ENCODE assay signal across 8 cellular contexts in genomic region chr5:150139334-150139733, GRCh38. TPM values are rescaled to one million over a fixed set of nuclear protein-coding genes. Genes with fewer than 3 reads are reported as not detected.
DNase-seq lines count a peak whose midpoint lies in the region; ATAC-seq and TF ChIP-seq lines count a peak whose summit lies in the region.
"Had no signal": no experiment of that assay in that cellular context is flagged by ENCODE, and none has a peak within 500 bp of the region (broad histone marks: within the 10 kb centered on the region; RNA-seq: fewer than 3 reads in every experiment).

No MANE protein-coding gene starts in this region.

- ATAC-seq in IMR-90 (ENCODE audit: low read depth) (no peak; the same call in 1 of the 2 replicates), GM18520 (IDR thresholded peaks at IDR 0.05; ENCODE audit: unreplicated experiment) (no peak)

- H3K9me3 Mint-ChIP-seq in dendritic cell treated with granulocyte-macrophage colony-stimulating factor and Interleukin-4, amounts not matched to agents 40 ng/mL and 50 ng/mL, for 4 days: no peaks in the 10 kb centered on the region
- H3K9me3 Mint-ChIP-seq in activated T-helper 2 cell treated with anti-CD3 and anti-CD28 coated beads, Interferon-gamma antibody, Interleukin-2, Interleukin-4, amounts not matched to agents 10 μg/mL and 5 μg/mL and 100 μg/mL, durations not matched to agents 14 hours and 24 hours and 36 hours: no peaks in the 10 kb centered on the region
- H3K9me3 Mint-ChIP-seq: activated CD4-positive, alpha-beta memory T cell treated with anti-CD3 and anti-CD28 coated beads, Interleukin-2, amount 10 ng/mL, durations not matched to agents 7 days and 5 days had no signal

- peak overlapping the region; percentile 100 for H4K8ac ChIP-seq in IMR-90 (ENCODE audit: low read depth in 2 of 2, low read length in 2 of 2)

- in situ Hi-C loops in IMR-90 (cut with MboI; ENCODE audit: low sequenced_read_pairs): no loop called here
- in situ Hi-C loops in transverse colon (cut with MboI; ENCODE audit: low pct_ligation_motif_present in 1 of 4, low pct_unique_long_range_greater_than_20kb in 1 of 4, low sequenced_read_pairs in 3 of 4): loop anchor here in 2 of 4 donors (25.0 kb wide), 1 partner anchor 298 kb away; the partner anchor contains the start of gene RPS14 (in 2 of the 2)

- TF ChIP-seq EP300 in transverse colon (IDR thresholded peaks at IDR 0.05; ENCODE audit: low read depth): no peak

- H3K9me3 ChIP-seq in IMR-90 (ENCODE audit: control insufficient read depth, insufficient read depth, low read length): no peaks in the 10 kb centered on the region
- no peaks in the 10 kb centered on the region for H3K9me3 ChIP-seq in mucosa of stomach (ENCODE audit: control insufficient read depth, low read length)
- H3K9me3 ChIP-seq in transverse colon: no peaks in the 10 kb centered on the region

- H2AK5ac ChIP-seq in IMR-90 (ENCODE audit: low read depth, low read length): peak overlapping the region; percentile 99

- dilution Hi-C loops in IMR-90 (cut with HindIII; ENCODE audit: low sequenced_read_pairs, unreplicated experiment): no loop called here

- TF ChIP-seq POLR2A in IMR-90 (IDR thresholded peaks at IDR 0.05; ENCODE audit: low read depth, low read length) (no peak; the same call in none of the 2 replicates), transverse colon (IDR thresholded peaks at IDR 0.05) (no peak)

- H3K4me1 ChIP-seq in IMR-90 (ENCODE audit: control insufficient read depth, insufficient read depth, low read length) (peaks cover 75% of the 10 kb centered on the region), mucosa of stomach (ENCODE audit: control insufficient read depth, insufficient read depth, low read length) (peaks cover 35% of the 10 kb centered on the region), transverse colon (peaks cover 34 to 72% (median 53%) of the 10 kb centered on the region in 4 donors)

- POLR2A ChIA-PET in IMR-90 (lab: Charles Lee; ENCODE audit: unreplicated experiment): interaction anchor here (0.6 kb wide), 2 partner anchors 16 to 558 kb away, joined by 3 to 7 read pairs; partner anchors contain the start of gene PDGFRB

- peak overlapping the region; percentile 59 for H2AFZ ChIP-seq in IMR-90 (replicated peaks; ENCODE audit: low read length, poor library complexity)

- H3K27ac Mint-ChIP-seq in dendritic cell treated with granulocyte-macrophage colony-stimulating factor and Interleukin-4, amounts not matched to agents 40 ng/mL and 50 ng/mL, for 4 days: peak overlapping the region; percentile 37
- H3K27ac Mint-ChIP-seq in activated T-helper 2 cell treated with anti-CD3 and anti-CD28 coated beads, Interferon-gamma antibody, Interleukin-2, Interleukin-4, amounts not matched to agents 10 μg/mL and 5 μg/mL and 100 μg/mL, durations not matched to agents 14 hours and 24 hours and 36 hours: no peak overlapping the region
- H3K27ac Mint-ChIP-seq: activated CD4-positive, alpha-beta memory T cell treated with anti-CD3 and anti-CD28 coated beads, Interleukin-2, amount 10 ng/mL, durations not matched to agents 7 days and 5 days had no signal

- peaks cover 3% of the 10 kb centered on the region; the same call in 1 of the 2 replicates for H4K20me1 ChIP-seq in IMR-90 (ENCODE audit: insufficient read depth, low read length)

- peaks cover 37 to 85% of the 10 kb centered on the region in 2 experiments for H3K79me1 ChIP-seq in IMR-90 (ENCODE audit: low read depth in 1 of 2, low read length in 2 of 2)

- no peaks in the 10 kb centered on the region for H3K27me3 ChIP-seq in IMR-90 (ENCODE audit: control insufficient read depth, insufficient read depth, low read length)
- H3K27me3 ChIP-seq in mucosa of stomach (ENCODE audit: control insufficient read depth, insufficient read depth, low read length): no peaks in the 10 kb centered on the region
- H3K27me3 ChIP-seq in transverse colon: no peaks in the 10 kb centered on the region

- DNase-seq in IMR-90: peak; percentile 92
- DNase-seq in transverse colon: no peak
- no peak for DNase-seq in activated T-helper 2 cell treated with anti-CD3 and anti-CD28 coated beads, Interferon-gamma antibody, Interleukin-2, Interleukin-4, amounts not matched to agents 10 μg/mL and 5 μg/mL and 100 μg/mL, durations not matched to agents 14 hours and 24 hours and 36 hours (ENCODE audit: low spot score)
- DNase-seq in iPS-NIHi7 (ENCODE audit: extremely low spot score): no peak
- DNase-seq: activated CD4-positive, alpha-beta memory T cell treated with anti-CD3 and anti-CD28 coated beads, Interleukin-2, amount 10 ng/mL, durations not matched to agents 7 days and 5 days had no signal

- peak overlapping the region; percentile 100 for H3K56ac ChIP-seq in IMR-90 (ENCODE audit: extremely low read depth, insufficient read depth, low read length)

- TF ChIP-seq RAD21 in IMR-90 (IDR thresholded peaks at IDR 0.05; ENCODE audit: low read length): no peak

- H3K9me1 ChIP-seq in IMR-90 (ENCODE audit: insufficient read depth, low read length): peaks cover 32% of the 10 kb centered on the region

- BruUV-seq in IMR-90 (replicated peaks; lab: Mats Ljungman, UMichigan): no TSS peak

- H2BK20ac ChIP-seq in IMR-90 (ENCODE audit: low read depth, low read length): peak overlapping the region; percentile 100

- peak overlapping the region; percentile 94 for H4K5ac ChIP-seq in IMR-90 (ENCODE audit: low read depth, low read length)

- peak overlapping the region; percentile 100 for H2BK120ac ChIP-seq in IMR-90 (ENCODE audit: low read depth, low read length)

- WGBS in IMR-90 (ENCODE audit: extremely low coverage in 2 of 2, insufficient read length in 1 of 2), 2 experiments: no CpG with 5 or more reads among the region's 6 CpGs
- 80% methylated on average over 6 of the region's 6 CpGs; no CpG with 5 or more reads in 1 of the 2 donors for WGBS in transverse colon (ENCODE audit: low coverage in 1 of 2), 2 donors

- no peak overlapping the region for H3K4me3 ChIP-seq in IMR-90 (ENCODE audit: insufficient read depth, low read depth, low read length)
- H3K4me3 ChIP-seq in mucosa of stomach (ENCODE audit: low read length): no peak overlapping the region
- H3K4me3 ChIP-seq in transverse colon: no peak overlapping the region

- H3K36me3 ChIP-seq in IMR-90 (ENCODE audit: control insufficient read depth, insufficient read depth, low read length): peaks cover 33% of the 10 kb centered on the region
- H3K36me3 ChIP-seq in mucosa of stomach (ENCODE audit: control insufficient read depth, insufficient read depth, low read length): no peaks in the 10 kb centered on the region
- H3K36me3 ChIP-seq in transverse colon: no peaks in the 10 kb centered on the region

- H3K27ac ChIP-seq in IMR-90 (ENCODE audit: insufficient read depth, low read length) (peak overlapping the region; percentile 98), transverse colon (peak overlapping the region; percentile 74 to 89 (median 81))

- H3K4ac ChIP-seq in IMR-90 (ENCODE audit: low read depth, low read length): peak overlapping the region; percentile 100

- H2AK9ac ChIP-seq in IMR-90 (replicated peaks; ENCODE audit: low read depth, low read length, poor library complexity): peak overlapping the region; percentile 92

- peak overlapping the region; percentile 98 for H3K14ac ChIP-seq in IMR-90 (replicated peaks; ENCODE audit: low read depth, low read length)

- no peak for TF ChIP-seq CTCF in IMR-90 (conservative IDR thresholded peaks at IDR 0.05; ENCODE audit: low read depth, low read length)
- TF ChIP-seq CTCF in transverse colon (IDR thresholded peaks at IDR 0.05): no peak

- H3K4me3 Mint-ChIP-seq in dendritic cell treated with granulocyte-macrophage colony-stimulating factor and Interleukin-4, amounts not matched to agents 40 ng/mL and 50 ng/mL, for 4 days: no peak overlapping the region
- H3K4me3 Mint-ChIP-seq in activated T-helper 2 cell treated with anti-CD3 and anti-CD28 coated beads, Interferon-gamma antibody, Interleukin-2, Interleukin-4, amounts not matched to agents 10 μg/mL and 5 μg/mL and 100 μg/mL, durations not matched to agents 14 hours and 24 hours and 36 hours (ENCODE audit: low read depth): no peak overlapping the region
- H3K4me3 Mint-ChIP-seq: activated CD4-positive, alpha-beta memory T cell treated with anti-CD3 and anti-CD28 coated beads, Interleukin-2, amount 10 ng/mL, durations not matched to agents 7 days and 5 days had no signal

- no peaks in the 10 kb centered on the region for H3K36me3 Mint-ChIP-seq in dendritic cell treated with granulocyte-macrophage colony-stimulating factor and Interleukin-4, amounts not matched to agents 40 ng/mL and 50 ng/mL, for 4 days (ENCODE audit: low read depth)
- no peaks in the 10 kb centered on the region for H3K36me3 Mint-ChIP-seq in activated T-helper 2 cell treated with anti-CD3 and anti-CD28 coated beads, Interferon-gamma antibody, Interleukin-2, Interleukin-4, amounts not matched to agents 10 μg/mL and 5 μg/mL and 100 μg/mL, durations not matched to agents 14 hours and 24 hours and 36 hours (ENCODE audit: low read depth)

- peak overlapping the region; percentile 93 for H3K18ac ChIP-seq in IMR-90 (ENCODE audit: low read depth, low read length)

- H4K91ac ChIP-seq in IMR-90 (ENCODE audit: insufficient read depth, low read depth, low read length): peak overlapping the region; percentile 100

- intact Hi-C loops in IMR-90 (cut with micrococcal nuclease): loop anchor here (2.0 kb wide), 1 partner anchor 15 kb away; the partner anchor contains the start of gene PDGFRB
- intact Hi-C loops in dendritic cell treated with granulocyte-macrophage colony-stimulating factor and Interleukin-4, amounts not matched to agents 40 ng/mL and 50 ng/mL, for 4 days (cut with micrococcal nuclease): loop anchor here (10.0 kb wide), 1 partner anchor 215 kb away; the partner anchor contains the start of gene TCOF1
- intact Hi-C loops in transverse colon (cut with DNase I; ENCODE audit: low total_unique reads): no loop called here
- intact Hi-C loops in activated T-helper 2 cell treated with anti-CD3 and anti-CD28 coated beads, Interferon-gamma antibody, Interleukin-2, Interleukin-4, amounts not matched to agents 10 μg/mL and 5 μg/mL and 100 μg/mL, durations not matched to agents 14 hours and 24 hours and 36 hours (cut with micrococcal nuclease): no loop called here

- CTCF ChIA-PET in IMR-90 (lab: Yijun Ruan, JAX): no interaction called here

- H2BK5ac ChIP-seq in IMR-90 (ENCODE audit: low read depth, low read length, poor library complexity, severe bottlenecking): peak overlapping the region; percentile 98

- H3K23ac ChIP-seq in IMR-90 (ENCODE audit: low read depth, low read length): peak overlapping the region; percentile 100

- peaks cover 44% of the 10 kb centered on the region for H3K4me1 Mint-ChIP-seq in dendritic cell treated with granulocyte-macrophage colony-stimulating factor and Interleukin-4, amounts not matched to agents 40 ng/mL and 50 ng/mL, for 4 days (ENCODE audit: low read depth)
- H3K4me1 Mint-ChIP-seq in activated T-helper 2 cell treated with anti-CD3 and anti-CD28 coated beads, Interferon-gamma antibody, Interleukin-2, Interleukin-4, amounts not matched to agents 10 μg/mL and 5 μg/mL and 100 μg/mL, durations not matched to agents 14 hours and 24 hours and 36 hours (ENCODE audit: low read depth): peaks cover 4% of the 10 kb centered on the region

- H3K9ac ChIP-seq in IMR-90 (ENCODE audit: low read depth, low read length) (peak overlapping the region; percentile 68), mucosa of stomach (ENCODE audit: low read length) (peak overlapping the region; percentile 5)

- peak overlapping the region; percentile 99 for H2BK15ac ChIP-seq in IMR-90 (ENCODE audit: low read depth, low read length)

- peak overlapping the region; percentile 48 for H3K4me2 ChIP-seq in IMR-90 (ENCODE audit: low read depth, low read length)

- peaks cover 20% of the 10 kb centered on the region for H3K27me3 Mint-ChIP-seq in dendritic cell treated with granulocyte-macrophage colony-stimulating factor and Interleukin-4, amounts not matched to agents 40 ng/mL and 50 ng/mL, for 4 days
- no peaks in the 10 kb centered on the region for H3K27me3 Mint-ChIP-seq in activated T-helper 2 cell treated with anti-CD3 and anti-CD28 coated beads, Interferon-gamma antibody, Interleukin-2, Interleukin-4, amounts not matched to agents 10 μg/mL and 5 μg/mL and 100 μg/mL, durations not matched to agents 14 hours and 24 hours and 36 hours (ENCODE audit: low read depth)

RNA-seq across cellular contexts. Expression of gene PDGFRB, which starts 16.3 kb away (rescaled TPM):
- total RNA-seq in IMR-90 (2012; rRNA removed) (81.9 and 108 TPM in 2 replicates), transverse colon (10 to 100 TPM; 20.2 to 56.3 (median 28.3) TPM)
- 122 and 124 TPM in 2 replicates for polyA plus RNA-seq in IMR-90 (2012; rRNA removed)
- 69.9 and 116 TPM in 2 replicates for polyA plus RNA-seq in IMR-90 (2012; cell fraction: cytosol; rRNA removed)
- polyA plus RNA-seq in IMR-90 (2012; cell fraction: nucleus; rRNA removed; ENCODE audit: low replicate concordance): 238 and 330 TPM in 2 replicates
- 0.46 and 1.3 TPM in 2 replicates for total RNA-seq in activated T-helper 2 cell treated with anti-CD3 and anti-CD28 coated beads, Interferon-gamma antibody, Interleukin-2, Interleukin-4, amounts not matched to agents 10 μg/mL and 5 μg/mL and 100 μg/mL, durations not matched to agents 14 hours and 24 hours and 36 hours

RNA-seq across cellular contexts. Expression of gene CDX1, which starts 27.2 kb away (rescaled TPM):
- total RNA-seq in IMR-90 (2012; rRNA removed): 0.18 TPM in 1 of 2 replicates, not detected in the other
- 0.22 and 0.24 TPM in 2 replicates for polyA plus RNA-seq in IMR-90 (2012; rRNA removed)
- polyA plus RNA-seq in IMR-90 (2012; cell fraction: cytosol; rRNA removed): 0.22 and 0.56 TPM in 2 replicates
- polyA plus RNA-seq in IMR-90 (2012; cell fraction: nucleus; rRNA removed; ENCODE audit: low replicate concordance): 0.28 and 0.41 TPM in 2 replicates
- total RNA-seq in transverse colon: 100 to 1,000 TPM; 249 to 540 (median 360) TPM
- not detected in 2 replicates for total RNA-seq in activated T-helper 2 cell treated with anti-CD3 and anti-CD28 coated beads, Interferon-gamma antibody, Interleukin-2, Interleukin-4, amounts not matched to agents 10 μg/mL and 5 μg/mL and 100 μg/mL, durations not matched to agents 14 hours and 24 hours and 36 hours
- total RNA-seq: activated CD4-positive, alpha-beta memory T cell treated with anti-CD3 and anti-CD28 coated beads, Interleukin-2, amount 10 ng/mL, durations not matched to agents 7 days and 5 days had no signal

RNA-seq across cellular contexts. Expression of gene SLC6A7, which starts 50.5 kb away (rescaled TPM):
- total RNA-seq in IMR-90 (2012; rRNA removed) (under 0.01 TPM in 1 of 2 replicates, not detected in the other), transverse colon (10 to 100 TPM; 19.5 to 67.7 (median 21.3) TPM)
- not detected in 2 replicates for polyA plus RNA-seq in IMR-90 (2012; rRNA removed)
- 0.01 TPM in 1 of 2 replicates, not detected in the other for polyA plus RNA-seq in IMR-90 (2012; cell fraction: cytosol; rRNA removed)
- polyA plus RNA-seq in IMR-90 (2012; cell fraction: nucleus; rRNA removed; ENCODE audit: low replicate concordance): 0.08 and 0.16 TPM in 2 replicates
- total RNA-seq in activated T-helper 2 cell treated with anti-CD3 and anti-CD28 coated beads, Interferon-gamma antibody, Interleukin-2, Interleukin-4, amounts not matched to agents 10 μg/mL and 5 μg/mL and 100 μg/mL, durations not matched to agents 14 hours and 24 hours and 36 hours: not detected in 2 replicates
- total RNA-seq: activated CD4-positive, alpha-beta memory T cell treated with anti-CD3 and anti-CD28 coated beads, Interleukin-2, amount 10 ng/mL, durations not matched to agents 7 days and 5 days had no signal

RNA-seq across cellular contexts. Expression of gene CSF1R, which starts 53.0 kb away (rescaled TPM):
- total RNA-seq in IMR-90 (2012; rRNA removed): under 0.01 and 0.36 TPM in 2 replicates
- 0.07 and 0.14 TPM in 2 replicates for polyA plus RNA-seq in IMR-90 (2012; rRNA removed)
- 0.03 and 0.08 TPM in 2 replicates for polyA plus RNA-seq in IMR-90 (2012; cell fraction: cytosol; rRNA removed)
- polyA plus RNA-seq in IMR-90 (2012; cell fraction: nucleus; rRNA removed; ENCODE audit: low replicate concordance): 0.33 and 0.72 TPM in 2 replicates
- 10 to 100 TPM in 3 of 4 donors, under 1 TPM in 1; 0.60 to 38.9 (median 14.7) TPM for total RNA-seq in transverse colon
- total RNA-seq in activated T-helper 2 cell treated with anti-CD3 and anti-CD28 coated beads, Interferon-gamma antibody, Interleukin-2, Interleukin-4, amounts not matched to agents 10 μg/mL and 5 μg/mL and 100 μg/mL, durations not matched to agents 14 hours and 24 hours and 36 hours: 0.18 and 0.27 TPM in 2 replicates

Comparison
In these comparisons a context has a peak if more than half of its experiments do, and no peak if none do; other contexts are left out.
1. RNA of gene CDX1, which starts 27.2 kb away (total RNA-seq): 249 to 540 TPM in transverse colon; 0.18 TPM in IMR-90 and not detected in activated T-helper 2 cell treated with anti-CD3 and anti-CD28 coated beads, Interferon-gamma antibody, Interleukin-2, Interleukin-4, amounts not matched to agents 10 μg/mL and 5 μg/mL and 100 μg/mL, durations not matched to agents 14 hours and 24 hours and 36 hours; every median in the first group is over 100 times any median in the second.
2. RNA of gene SLC6A7, which starts 50.5 kb away (total RNA-seq): 19.5 to 67.7 TPM in transverse colon; not detected in activated T-helper 2 cell treated with anti-CD3 and anti-CD28 coated beads, Interferon-gamma antibody, Interleukin-2, Interleukin-4, amounts not matched to agents 10 μg/mL and 5 μg/mL and 100 μg/mL, durations not matched to agents 14 hours and 24 hours and 36 hours and under 0.01 TPM in IMR-90; every median in the first group is over 10 times any median in the second.
3. intact Hi-C loops: an anchor here in IMR-90 (2.0 kb wide) and dendritic cell treated with granulocyte-macrophage colony-stimulating factor and Interleukin-4, amounts not matched to agents 40 ng/mL and 50 ng/mL, for 4 days (10.0 kb wide); none called in transverse colon and activated T-helper 2 cell treated with anti-CD3 and anti-CD28 coated beads, Interferon-gamma antibody, Interleukin-2, Interleukin-4, amounts not matched to agents 10 μg/mL and 5 μg/mL and 100 μg/mL, durations not matched to agents 14 hours and 24 hours and 36 hours.